In genomic region chr6:163420315-163420667, GRCh38 we compare ENCODE assay signal across 12 cellular contexts. TPM values are rescaled to one million over a fixed set of nuclear protein-coding genes. Genes with fewer than 3 reads are reported as not detected.
DNase-seq lines count a peak whose midpoint lies in the region; ATAC-seq, FAIRE-seq and TF ChIP-seq lines count a peak whose summit lies in the region.
"Had no signal": no experiment of that assay in that cellular context is flagged by ENCODE, and none has a peak within 500 bp of the region (broad histone marks: within the 10 kb centered on the region; RNA-seq: fewer than 3 reads in every experiment).

No MANE protein-coding gene starts in this region.

- TF ChIP-seq CTCF in cardiac muscle cell (IDR thresholded peaks at IDR 0.05; ENCODE audit: low read depth, low read length) (no peak), neural progenitor cell (IDR thresholded peaks at IDR 0.05) (no peak), vagina (IDR thresholded peaks at IDR 0.05) (no peak)

- H3K36me3 Mint-ChIP-seq in neural progenitor cell: peaks cover 36% of the 10 kb centered on the region
- H3K36me3 Mint-ChIP-seq in activated CD4-positive, alpha-beta memory T cell treated with anti-CD3 and anti-CD28 coated beads, Interleukin-2, amount 10 ng/mL, durations not matched to agents 7 days and 5 days (ENCODE audit: low read depth): no peaks in the 10 kb centered on the region

- no peak overlapping the region for H3K27ac Mint-ChIP-seq in neural progenitor cell
- no peak overlapping the region for H3K27ac Mint-ChIP-seq in activated CD4-positive, alpha-beta memory T cell treated with anti-CD3 and anti-CD28 coated beads, Interleukin-2, amount 10 ng/mL, durations not matched to agents 7 days and 5 days

- H2AFZ ChIP-seq in neural progenitor cell (replicated peaks): no peak overlapping the region

- intact Hi-C loops in Right ventricle myocardium inferior (cut with DNase I) (loop anchor here (5.0 kb wide), 1 partner anchor 732 kb away; no protein-coding TSS in a partner anchor), vagina (cut with DNase I) (no loop called here)

- H3K4me1 ChIP-seq in cardiac muscle cell (ENCODE audit: low read depth) (peaks cover 36% of the 10 kb centered on the region), neural progenitor cell (peaks cover 50% of the 10 kb centered on the region), vagina (peaks cover 81% of the 10 kb centered on the region)

- no peak for TF ChIP-seq POLR2A in vagina (IDR thresholded peaks at IDR 0.05)

- H3K9me3 ChIP-seq in cardiac muscle cell (ENCODE audit: low read depth) (no peaks in the 10 kb centered on the region), neural progenitor cell (ENCODE audit: low read depth) (no peaks in the 10 kb centered on the region), vagina (no peaks in the 10 kb centered on the region)

- peaks cover 1% of the 10 kb centered on the region for H3K36me3 ChIP-seq in cardiac muscle cell
- H3K36me3 ChIP-seq in neural progenitor cell: no peaks in the 10 kb centered on the region
- H3K36me3 ChIP-seq in vagina: no peaks in the 10 kb centered on the region

- DNase-seq in cardiac muscle cell (ENCODE audit: low read depth in 1 of 2, low spot score in 1 of 2) (peak in 1 of 2 donors; percentile 42), Right ventricle myocardium inferior (ENCODE audit: missing footprints) (no peak), fibroblast of peridontal ligament (ENCODE audit: extremely low read depth) (peak; percentile 25), neural progenitor cell (ENCODE audit: low spot score) (no peak), vagina (ENCODE audit: extremely low spot score in 2 of 2) (no peak), DMS79 treated with DMSO at 0.1 percent for 48 hours (lab: John Stamatoyannopoulos, UW) (no peak), RCC 7860 (ENCODE audit: low spot score) (no peak)
- DNase-seq in activated CD4-positive, alpha-beta memory T cell treated with anti-CD3 and anti-CD28 coated beads, Interleukin-2, amount 10 ng/mL, durations not matched to agents 7 days and 5 days: no peak
- DNase-seq: activated T-cell treated with anti-CD3 and anti-CD28 coated beads, Interleukin-2, amount 50 U/mL, for 1 hour; Kasumi-1; NCI-H526 had no signal

- peaks cover 95% of the 10 kb centered on the region for H4K20me1 ChIP-seq in neural progenitor cell (ENCODE audit: low read depth)

- H3K4me3 Mint-ChIP-seq in neural progenitor cell: peak overlapping the region; percentile 84
- no peak overlapping the region for H3K4me3 Mint-ChIP-seq in activated CD4-positive, alpha-beta memory T cell treated with anti-CD3 and anti-CD28 coated beads, Interleukin-2, amount 10 ng/mL, durations not matched to agents 7 days and 5 days

- peak overlapping the region; percentile 96 for H3K4me2 ChIP-seq in neural progenitor cell

- no peak for ATAC-seq in Right ventricle myocardium inferior

- H3K27me3 ChIP-seq in cardiac muscle cell (no peaks in the 10 kb centered on the region), neural progenitor cell (no peaks in the 10 kb centered on the region), vagina (no peaks in the 10 kb centered on the region)

- H3K27ac ChIP-seq in cardiac muscle cell: peak overlapping the region; percentile 99
- H3K27ac ChIP-seq in neural progenitor cell: no peak overlapping the region
- peak overlapping the region; percentile 98 for H3K27ac ChIP-seq in vagina

- H3F3A ChIP-seq in neural progenitor cell (ENCODE audit: low read depth): peaks cover 8% of the 10 kb centered on the region

- no peak for FAIRE-seq in RCC 7860 (lab: Jason Lieb, UNC)
- FAIRE-seq: urothelium cell line had no signal

- H3K4me3 ChIP-seq in cardiac muscle cell (peak overlapping the region; percentile 97), neural progenitor cell (peak overlapping the region; percentile 7), vagina (no peak overlapping the region)

- CTCF ChIA-PET in activated CD4-positive, alpha-beta memory T cell treated with anti-CD3 and anti-CD28 coated beads, Interleukin-2, amount 10 ng/mL, durations not matched to agents 7 days and 5 days (lab: Charles Lee): interaction anchor here (0.6 kb wide), 1 partner anchor 96 kb away, joined by 3 read pairs; no protein-coding TSS in a partner anchor

- H3K9ac ChIP-seq in neural progenitor cell: no peak overlapping the region

- POLR2A ChIA-PET in activated CD4-positive, alpha-beta memory T cell treated with anti-CD3 and anti-CD28 coated beads, Interleukin-2, amount 10 ng/mL, durations not matched to agents 7 days and 5 days (lab: Charles Lee): interaction anchor here (0.7 kb wide), 1 partner anchor 40 kb away, joined by 3 read pairs; no protein-coding TSS in a partner anchor

- H3K27me3 Mint-ChIP-seq in neural progenitor cell (ENCODE audit: insufficient read depth, low read depth): peaks cover 5% of the 10 kb centered on the region
- H3K27me3 Mint-ChIP-seq in activated CD4-positive, alpha-beta memory T cell treated with anti-CD3 and anti-CD28 coated beads, Interleukin-2, amount 10 ng/mL, durations not matched to agents 7 days and 5 days: no peaks in the 10 kb centered on the region

- peaks cover 100% of the 10 kb centered on the region for H3K79me2 ChIP-seq in neural progenitor cell (ENCODE audit: low read depth)

- H3K4me1 Mint-ChIP-seq in neural progenitor cell: peaks cover 32% of the 10 kb centered on the region
- peaks cover 35% of the 10 kb centered on the region for H3K4me1 Mint-ChIP-seq in activated CD4-positive, alpha-beta memory T cell treated with anti-CD3 and anti-CD28 coated beads, Interleukin-2, amount 10 ng/mL, durations not matched to agents 7 days and 5 days

- peaks cover 31% of the 10 kb centered on the region for H3K9me3 Mint-ChIP-seq in neural progenitor cell
- no peaks in the 10 kb centered on the region for H3K9me3 Mint-ChIP-seq in activated CD4-positive, alpha-beta memory T cell treated with anti-CD3 and anti-CD28 coated beads, Interleukin-2, amount 10 ng/mL, durations not matched to agents 7 days and 5 days

RNA-seq across cellular contexts. Expression of gene QKI, which starts 5.8 kb away (rescaled TPM):
- total RNA-seq in cardiac muscle cell (217 and 503 TPM in 2 replicates), Right ventricle myocardium inferior (459 TPM), neural progenitor cell (ENCODE audit: low replicate concordance) (212 and 216 TPM in 2 replicates), vagina (142 TPM)
- 148 and 289 TPM in 2 replicates for polyA plus RNA-seq in cardiac muscle cell
- total RNA-seq in activated CD4-positive, alpha-beta memory T cell treated with anti-CD3 and anti-CD28 coated beads, Interleukin-2, amount 10 ng/mL, durations not matched to agents 7 days and 5 days: 10 to 100 TPM; 67.6 to 74.6 TPM

Comparison
In these comparisons a context has a peak if more than half of its experiments do, and no peak if none do; other contexts are left out.
1. H3K4me3 ChIP-seq: peak in cardiac muscle cell (single experiment) and neural progenitor cell (single experiment); none in vagina (0 of 2).